Comparison of ENCODE assay signal across 1 cellular context in genomic region chr17:38729886-38730525, GRCh38.
TF ChIP-seq lines count a peak whose summit lies in the region.

CISD3 (plus strand) TSS chr17:38730341; CDS start chr17:38730359, 18 bp downstream.

TF ChIP-seq in HepG2, 621 proteins besides CTCF, POLR2A, EP300 and RAD21 (continued from another document and continues in another):
- TF ChIP-seq MAFG (CRISPR knock-in tag; IDR thresholded peaks at IDR 0.05) (no peak), ZNF572 (CRISPR knock-in tag; IDR thresholded peaks at IDR 0.05) (no peak), TBX3 (IDR thresholded peaks at IDR 0.05; ENCODE audit: borderline replicate concordance) (no peak), ZNF792 (CRISPR knock-in tag; IDR thresholded peaks at IDR 0.05) (no peak), GMEB1 (CRISPR knock-in tag; IDR thresholded peaks at IDR 0.05; ENCODE audit: borderline replicate concordance) (peak; percentile 22; the same call in 1 of the 2 replicates), ZNF205 (CRISPR knock-in tag; IDR thresholded peaks at IDR 0.05) (peak; percentile 78), AKNA (CRISPR knock-in tag; IDR thresholded peaks at IDR 0.05; ENCODE audit: borderline replicate concordance) (no peak), HNRNPK (IDR thresholded peaks at IDR 0.05; ENCODE audit: low read depth, low read length, poor library complexity, severe bottlenecking) (peak; percentile 92), RFX1 (IDR thresholded peaks at IDR 0.05) (no peak), EHMT2 (IDR thresholded peaks at IDR 0.05; ENCODE audit: borderline replicate concordance, low read depth, low read length) (no peak), ZNF569 (CRISPR knock-in tag; IDR thresholded peaks at IDR 0.05; ENCODE audit: borderline replicate concordance) (no peak; the same call in 1 of the 2 replicates), FOSL1 (CRISPR knock-in tag; IDR thresholded peaks at IDR 0.05; ENCODE audit: borderline replicate concordance) (no peak), NFE2 (CRISPR knock-in tag; IDR thresholded peaks at IDR 0.05) (no peak), CREB3 (CRISPR knock-in tag; IDR thresholded peaks at IDR 0.05) (peak; percentile 93; the same call in 1 of the 2 replicates), SMAD9 (CRISPR knock-in tag; IDR thresholded peaks at IDR 0.05) (no peak), SP5 (CRISPR knock-in tag; IDR thresholded peaks at IDR 0.05; ENCODE audit: borderline replicate concordance, low read depth) (peak; percentile 64; the same call in 1 of the 2 replicates), KMT2A (CRISPR knock-in tag; IDR thresholded peaks at IDR 0.05) (peak; percentile 60; the same call in 1 of the 2 replicates), ZFP62 (CRISPR knock-in tag; IDR thresholded peaks at IDR 0.05) (no peak), ZNF468 (CRISPR knock-in tag; IDR thresholded peaks at IDR 0.05) (no peak), MXD3 (CRISPR knock-in tag; IDR thresholded peaks at IDR 0.05) (0 out of 2 replicates have a peak, but pooled peaks have one; percentile 39), SIX1 (CRISPR knock-in tag; IDR thresholded peaks at IDR 0.05; ENCODE audit: borderline replicate concordance) (0 out of 2 replicates have a peak, but pooled peaks have one; percentile 29), PHF5A (CRISPR knock-in tag; IDR thresholded peaks at IDR 0.05; ENCODE audit: low read depth, unreplicated experiment) (peak; percentile 74), ZNF850 (CRISPR knock-in tag; conservative IDR thresholded peaks at IDR 0.05) (no peak), ZNF224 (CRISPR knock-in tag; IDR thresholded peaks at IDR 0.05) (no peak), ZNF775 (CRISPR knock-in tag; IDR thresholded peaks at IDR 0.05; ENCODE audit: borderline replicate concordance) (no peak), PCBP2 (optimal IDR thresholded peaks at IDR 0.05; ENCODE audit: low read depth, low read length, poor library complexity, severe bottlenecking) (no peak), SMARCC2 (IDR thresholded peaks at IDR 0.05) (no peak), ZNF841 (CRISPR knock-in tag; IDR thresholded peaks at IDR 0.05; ENCODE audit: borderline replicate concordance) (no peak), SMC3 (IDR thresholded peaks at IDR 0.05; ENCODE audit: low read length) (no peak; the same call in 1 of the 2 replicates), TCF7 (IDR thresholded peaks at IDR 0.05; ENCODE audit: low read depth) (no peak)
- TF ChIP-seq, protein P1, sequence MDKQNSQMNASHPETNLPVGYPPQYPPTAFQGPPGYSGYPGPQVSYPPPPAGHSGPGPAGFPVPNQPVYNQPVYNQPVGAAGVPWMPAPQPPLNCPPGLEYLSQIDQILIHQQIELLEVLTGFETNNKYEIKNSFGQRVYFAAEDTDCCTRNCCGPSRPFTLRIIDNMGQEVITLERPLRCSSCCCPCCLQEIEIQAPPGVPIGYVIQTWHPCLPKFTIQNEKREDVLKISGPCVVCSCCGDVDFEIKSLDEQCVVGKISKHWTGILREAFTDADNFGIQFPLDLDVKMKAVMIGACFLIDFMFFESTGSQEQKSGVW (CRISPR knock-in tag; IDR thresholded peaks at IDR 0.05; ENCODE audit: borderline replicate concordance) = no peak
- TF ChIP-seq, protein P2, sequence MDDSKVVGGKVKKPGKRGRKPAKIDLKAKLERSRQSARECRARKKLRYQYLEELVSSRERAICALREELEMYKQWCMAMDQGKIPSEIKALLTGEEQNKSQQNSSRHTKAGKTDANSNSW (CRISPR knock-in tag; IDR thresholded peaks at IDR 0.05; ENCODE audit: borderline replicate concordance) = no peak
- TF ChIP-seq, protein P3, sequence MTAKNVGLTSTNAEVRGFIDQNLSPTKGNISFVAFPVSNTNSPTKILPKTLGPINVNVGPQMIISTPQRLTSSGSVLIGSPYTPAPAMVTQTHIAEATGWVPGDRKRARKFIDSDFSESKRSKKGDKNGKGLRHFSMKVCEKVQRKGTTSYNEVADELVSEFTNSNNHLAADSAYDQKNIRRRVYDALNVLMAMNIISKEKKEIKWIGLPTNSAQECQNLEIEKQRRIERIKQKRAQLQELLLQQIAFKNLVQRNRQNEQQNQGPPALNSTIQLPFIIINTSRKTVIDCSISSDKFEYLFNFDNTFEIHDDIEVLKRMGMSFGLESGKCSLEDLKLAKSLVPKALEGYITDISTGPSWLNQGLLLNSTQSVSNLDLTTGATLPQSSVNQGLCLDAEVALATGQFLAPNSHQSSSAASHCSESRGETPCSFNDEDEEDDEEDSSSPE (CRISPR knock-in tag; IDR thresholded peaks at IDR 0.05) = peak; percentile 61; the same call in 1 of the 2 replicates
- TF ChIP-seq, protein P4, sequence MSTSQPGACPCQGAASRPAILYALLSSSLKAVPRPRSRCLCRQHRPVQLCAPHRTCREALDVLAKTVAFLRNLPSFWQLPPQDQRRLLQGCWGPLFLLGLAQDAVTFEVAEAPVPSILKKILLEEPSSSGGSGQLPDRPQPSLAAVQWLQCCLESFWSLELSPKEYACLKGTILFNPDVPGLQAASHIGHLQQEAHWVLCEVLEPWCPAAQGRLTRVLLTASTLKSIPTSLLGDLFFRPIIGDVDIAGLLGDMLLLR (CRISPR knock-in tag; IDR thresholded peaks at IDR 0.05) = peak; percentile 82
- TF ChIP-seq, protein P5, sequence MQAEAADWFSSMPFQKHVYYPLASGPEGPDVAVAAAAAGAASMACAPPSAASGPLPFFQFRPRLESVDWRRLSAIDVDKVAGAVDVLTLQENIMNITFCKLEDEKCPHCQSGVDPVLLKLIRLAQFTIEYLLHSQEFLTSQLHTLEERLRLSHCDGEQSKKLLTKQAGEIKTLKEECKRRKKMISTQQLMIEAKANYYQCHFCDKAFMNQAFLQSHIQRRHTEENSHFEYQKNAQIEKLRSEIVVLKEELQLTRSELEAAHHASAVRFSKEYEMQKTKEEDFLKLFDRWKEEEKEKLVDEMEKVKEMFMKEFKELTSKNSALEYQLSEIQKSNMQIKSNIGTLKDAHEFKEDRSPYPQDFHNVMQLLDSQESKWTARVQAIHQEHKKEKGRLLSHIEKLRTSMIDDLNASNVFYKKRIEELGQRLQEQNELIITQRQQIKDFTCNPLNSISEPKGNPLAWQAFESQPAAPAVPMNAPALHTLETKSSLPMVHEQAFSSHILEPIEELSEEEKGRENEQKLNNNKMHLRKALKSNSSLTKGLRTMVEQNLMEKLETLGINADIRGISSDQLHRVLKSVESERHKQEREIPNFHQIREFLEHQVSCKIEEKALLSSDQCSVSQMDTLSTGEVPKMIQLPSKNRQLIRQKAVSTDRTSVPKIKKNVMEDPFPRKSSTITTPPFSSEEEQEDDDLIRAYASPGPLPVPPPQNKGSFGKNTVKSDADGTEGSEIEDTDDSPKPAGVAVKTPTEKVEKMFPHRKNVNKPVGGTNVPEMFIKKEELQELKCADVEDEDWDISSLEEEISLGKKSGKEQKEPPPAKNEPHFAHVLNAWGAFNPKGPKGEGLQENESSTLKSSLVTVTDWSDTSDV (CRISPR knock-in tag; IDR thresholded peaks at IDR 0.05) = no peak
- TF ChIP-seq, protein P6, sequence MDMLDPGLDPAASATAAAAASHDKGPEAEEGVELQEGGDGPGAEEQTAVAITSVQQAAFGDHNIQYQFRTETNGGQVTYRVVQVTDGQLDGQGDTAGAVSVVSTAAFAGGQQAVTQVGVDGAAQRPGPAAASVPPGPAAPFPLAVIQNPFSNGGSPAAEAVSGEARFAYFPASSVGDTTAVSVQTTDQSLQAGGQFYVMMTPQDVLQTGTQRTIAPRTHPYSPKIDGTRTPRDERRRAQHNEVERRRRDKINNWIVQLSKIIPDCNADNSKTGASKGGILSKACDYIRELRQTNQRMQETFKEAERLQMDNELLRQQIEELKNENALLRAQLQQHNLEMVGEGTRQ (IDR thresholded peaks at IDR 0.05; ENCODE audit: low read depth, low read length) = no peak
- TF ChIP-seq, protein P6 (CRISPR knock-in tag; IDR thresholded peaks at IDR 0.05; ENCODE audit: borderline replicate concordance) = no peak
- TF ChIP-seq, protein P7, sequence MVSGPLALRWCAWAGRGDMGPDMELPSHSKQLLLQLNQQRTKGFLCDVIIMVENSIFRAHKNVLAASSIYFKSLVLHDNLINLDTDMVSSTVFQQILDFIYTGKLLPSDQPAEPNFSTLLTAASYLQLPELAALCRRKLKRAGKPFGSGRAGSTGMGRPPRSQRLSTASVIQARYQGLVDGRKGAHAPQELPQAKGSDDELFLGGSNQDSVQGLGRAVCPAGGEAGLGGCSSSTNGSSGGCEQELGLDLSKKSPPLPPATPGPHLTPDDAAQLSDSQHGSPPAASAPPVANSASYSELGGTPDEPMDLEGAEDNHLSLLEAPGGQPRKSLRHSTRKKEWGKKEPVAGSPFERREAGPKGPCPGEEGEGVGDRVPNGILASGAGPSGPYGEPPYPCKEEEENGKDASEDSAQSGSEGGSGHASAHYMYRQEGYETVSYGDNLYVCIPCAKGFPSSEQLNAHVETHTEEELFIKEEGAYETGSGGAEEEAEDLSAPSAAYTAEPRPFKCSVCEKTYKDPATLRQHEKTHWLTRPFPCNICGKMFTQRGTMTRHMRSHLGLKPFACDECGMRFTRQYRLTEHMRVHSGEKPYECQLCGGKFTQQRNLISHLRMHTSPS (CRISPR knock-in tag; IDR thresholded peaks at IDR 0.05; ENCODE audit: low read depth) = no peak; the same call in 1 of the 2 replicates
- TF ChIP-seq, protein P8, sequence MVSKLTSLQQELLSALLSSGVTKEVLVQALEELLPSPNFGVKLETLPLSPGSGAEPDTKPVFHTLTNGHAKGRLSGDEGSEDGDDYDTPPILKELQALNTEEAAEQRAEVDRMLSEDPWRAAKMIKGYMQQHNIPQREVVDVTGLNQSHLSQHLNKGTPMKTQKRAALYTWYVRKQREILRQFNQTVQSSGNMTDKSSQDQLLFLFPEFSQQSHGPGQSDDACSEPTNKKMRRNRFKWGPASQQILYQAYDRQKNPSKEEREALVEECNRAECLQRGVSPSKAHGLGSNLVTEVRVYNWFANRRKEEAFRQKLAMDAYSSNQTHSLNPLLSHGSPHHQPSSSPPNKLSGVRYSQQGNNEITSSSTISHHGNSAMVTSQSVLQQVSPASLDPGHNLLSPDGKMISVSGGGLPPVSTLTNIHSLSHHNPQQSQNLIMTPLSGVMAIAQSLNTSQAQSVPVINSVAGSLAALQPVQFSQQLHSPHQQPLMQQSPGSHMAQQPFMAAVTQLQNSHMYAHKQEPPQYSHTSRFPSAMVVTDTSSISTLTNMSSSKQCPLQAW (CRISPR knock-in tag; IDR thresholded peaks at IDR 0.05) = no peak
